9 cellular contexts compared by ENCODE assay signal in the genomic region with DNA sequence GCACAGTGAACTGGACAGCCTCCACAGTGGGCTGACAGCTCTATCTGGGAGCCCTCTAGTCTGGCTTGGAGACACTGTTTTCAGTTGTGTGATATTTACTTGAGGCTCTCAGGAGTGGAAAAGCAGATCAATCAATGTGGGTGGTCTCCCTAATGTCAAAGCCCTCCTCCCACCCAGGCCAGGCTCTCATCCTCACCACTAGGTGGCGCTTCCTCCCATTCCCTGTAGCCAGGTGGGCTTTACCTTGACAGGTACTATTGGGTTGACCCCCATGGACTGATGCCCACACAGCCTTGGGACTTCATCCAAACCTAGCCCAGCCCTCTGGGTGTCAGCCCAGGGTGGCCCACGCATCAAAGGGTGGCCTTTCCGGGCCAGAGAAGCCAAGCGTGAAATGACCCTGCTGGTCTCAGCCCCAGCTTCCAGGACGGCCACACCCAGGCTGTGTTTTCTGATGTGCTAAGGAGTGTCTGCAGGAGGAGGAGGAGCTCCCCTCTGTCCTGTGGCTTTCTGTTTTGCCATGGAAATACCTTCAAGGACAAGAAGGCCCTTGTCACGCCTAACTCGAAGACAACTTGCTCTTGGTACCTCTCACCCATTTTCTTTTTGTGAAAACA. TPM values are rescaled to one million over a fixed set of nuclear protein-coding genes. Genes with fewer than 3 reads are reported as not detected.
DNase-seq lines count a peak whose midpoint lies in the region; ATAC-seq and TF ChIP-seq lines count a peak whose summit lies in the region.
"Had no signal": no experiment of that assay in that cellular context is flagged by ENCODE, and none has a peak within 500 bp of the region (broad histone marks: within the 10 kb centered on the region; RNA-seq: fewer than 3 reads in every experiment).

No MANE protein-coding gene starts in this region.

- no peaks in the 10 kb centered on the region for H3K36me3 ChIP-seq in CD8-positive, alpha-beta memory T cell (ENCODE audit: insufficient read depth, low read length)
- H3K36me3 ChIP-seq in mucosa of descending colon (ENCODE audit: low read depth): no peaks in the 10 kb centered on the region
- H3K36me3 ChIP-seq: HAP-1 had no signal

- no peak overlapping the region for H3K27ac ChIP-seq in CD8-positive, alpha-beta memory T cell (ENCODE audit: low read depth, low read length)

- ATAC-seq in activated naive CD8-positive, alpha-beta T cell treated with anti-CD3 and anti-CD28 coated beads, Interleukin-2, amount 50 U/mL, for 24 hours: peak; percentile 43
- ATAC-seq in mucosa of descending colon: peak; percentile 70
- no peak for ATAC-seq in GM18870 (IDR thresholded peaks at IDR 0.05; ENCODE audit: unreplicated experiment)

- peaks cover 6 to 21% of the 10 kb centered on the region in 2 donors for H3K27me3 Mint-ChIP-seq in CD8-positive, alpha-beta memory T cell
- peaks cover 4% of the 10 kb centered on the region for H3K27me3 Mint-ChIP-seq in activated naive CD8-positive, alpha-beta T cell treated with anti-CD3 and anti-CD28 coated beads, Interleukin-2, amount 50 U/mL, for 24 hours
- H3K27me3 Mint-ChIP-seq in T-helper 2 cell treated with Interferon-gamma antibody and Interleukin-4, amounts not matched to agents 5 μg/mL and 100 μg/mL, for 36 hours (ENCODE audit: low read depth): peaks cover 16% of the 10 kb centered on the region

- no peaks in the 10 kb centered on the region for H3K4me1 Mint-ChIP-seq in CD8-positive, alpha-beta memory T cell
- no peaks in the 10 kb centered on the region for H3K4me1 Mint-ChIP-seq in activated naive CD8-positive, alpha-beta T cell treated with anti-CD3 and anti-CD28 coated beads, Interleukin-2, amount 50 U/mL, for 24 hours
- peaks cover 15% of the 10 kb centered on the region for H3K4me1 Mint-ChIP-seq in T-helper 2 cell treated with Interferon-gamma antibody and Interleukin-4, amounts not matched to agents 5 μg/mL and 100 μg/mL, for 36 hours (ENCODE audit: low read depth)

- H3K4me3 Mint-ChIP-seq in CD8-positive, alpha-beta memory T cell: no peak overlapping the region
- H3K4me3 Mint-ChIP-seq in activated naive CD8-positive, alpha-beta T cell treated with anti-CD3 and anti-CD28 coated beads, Interleukin-2, amount 50 U/mL, for 24 hours: no peak overlapping the region
- H3K4me3 Mint-ChIP-seq in T-helper 2 cell treated with Interferon-gamma antibody and Interleukin-4, amounts not matched to agents 5 μg/mL and 100 μg/mL, for 36 hours: no peak overlapping the region

- CTCF ChIA-PET in CD8-positive, alpha-beta memory T cell (lab: Charles Lee): interaction anchor here (0.9 to 1.9 kb wide), 3 partner anchors 29 to 1308 kb away, joined by 3 to 4 read pairs (median 3); no protein-coding TSS in a partner anchor

- H3K9me3 Mint-ChIP-seq in CD8-positive, alpha-beta memory T cell: no peaks in the 10 kb centered on the region
- no peaks in the 10 kb centered on the region for H3K9me3 Mint-ChIP-seq in activated naive CD8-positive, alpha-beta T cell treated with anti-CD3 and anti-CD28 coated beads, Interleukin-2, amount 50 U/mL, for 24 hours
- H3K9me3 Mint-ChIP-seq in T-helper 2 cell treated with Interferon-gamma antibody and Interleukin-4, amounts not matched to agents 5 μg/mL and 100 μg/mL, for 36 hours: no peaks in the 10 kb centered on the region

- DNase-seq in CD8-positive, alpha-beta memory T cell: peak in 3 of 5 donors; percentile 16 to 51 (median 17)
- peak; percentile 50 for DNase-seq in activated naive CD8-positive, alpha-beta T cell treated with anti-CD3 and anti-CD28 coated beads, Interleukin-2, amount 50 U/mL, for 24 hours
- DNase-seq in mucosa of descending colon (peak in 1 of 3 donors; percentile 34), SHP77 treated with DMSO at 0.1 percent for 48 hours (lab: John Stamatoyannopoulos, UW) (no peak), DMS153 (lab: John Stamatoyannopoulos, UW) (no peak)
- no peak for DNase-seq in T-helper 2 cell treated with Interferon-gamma antibody and Interleukin-4, amounts not matched to agents 5 μg/mL and 100 μg/mL, for 36 hours (ENCODE audit: low spot score)

- H3K27me3 ChIP-seq in CD8-positive, alpha-beta memory T cell (ENCODE audit: insufficient read depth, low read length, poor library complexity, severe bottlenecking): no peaks in the 10 kb centered on the region

- no peaks in the 10 kb centered on the region for H3K4me1 ChIP-seq in CD8-positive, alpha-beta memory T cell (ENCODE audit: insufficient read depth, low read length)
- H3K4me1 ChIP-seq in mucosa of descending colon (ENCODE audit: low read depth): peaks cover 4% of the 10 kb centered on the region
- H3K4me1 ChIP-seq: HAP-1 had no signal

- no peak overlapping the region for H3K4me3 ChIP-seq in CD8-positive, alpha-beta memory T cell (ENCODE audit: low read length)
- no peak overlapping the region for H3K4me3 ChIP-seq in mucosa of descending colon
- H3K4me3 ChIP-seq: HAP-1 had no signal

- no peak overlapping the region for H3K27ac Mint-ChIP-seq in CD8-positive, alpha-beta memory T cell
- H3K27ac Mint-ChIP-seq in activated naive CD8-positive, alpha-beta T cell treated with anti-CD3 and anti-CD28 coated beads, Interleukin-2, amount 50 U/mL, for 24 hours: no peak overlapping the region
- H3K27ac Mint-ChIP-seq in T-helper 2 cell treated with Interferon-gamma antibody and Interleukin-4, amounts not matched to agents 5 μg/mL and 100 μg/mL, for 36 hours: no peak overlapping the region

- TF ChIP-seq CTCF in LNCAP (IDR thresholded peaks at IDR 0.05) (peak; percentile 67), mucosa of descending colon (IDR thresholded peaks at IDR 0.05) (peak; percentile 20)

- no peaks in the 10 kb centered on the region for H3K9me3 ChIP-seq in CD8-positive, alpha-beta memory T cell (ENCODE audit: low read length)
- no peaks in the 10 kb centered on the region for H3K9me3 ChIP-seq in mucosa of descending colon
- H3K9me3 ChIP-seq: HAP-1 had no signal

- intact Hi-C loops in mucosa of descending colon (cut with DNase I, micrococcal nuclease): no loop called here

- no peaks in the 10 kb centered on the region for H3K36me3 Mint-ChIP-seq in CD8-positive, alpha-beta memory T cell
- no peaks in the 10 kb centered on the region for H3K36me3 Mint-ChIP-seq in activated naive CD8-positive, alpha-beta T cell treated with anti-CD3 and anti-CD28 coated beads, Interleukin-2, amount 50 U/mL, for 24 hours (ENCODE audit: low read depth)
- H3K36me3 Mint-ChIP-seq in T-helper 2 cell treated with Interferon-gamma antibody and Interleukin-4, amounts not matched to agents 5 μg/mL and 100 μg/mL, for 36 hours (ENCODE audit: low read depth): no peaks in the 10 kb centered on the region

- POLR2A ChIA-PET in CD8-positive, alpha-beta memory T cell (lab: Charles Lee): no interaction called here

RNA-seq across cellular contexts. Expression of a gene that starts 54.0 kb away (rescaled TPM):
- total RNA-seq in CD8-positive, alpha-beta memory T cell: under 1 TPM; 0.37 to 0.44 TPM
- 0.08 TPM for polyA plus RNA-seq in CD8-positive, alpha-beta memory T cell
- 1 to 10 TPM in 2 of 3 donors, under 1 TPM in 1; 0.96 to 4.8 (median 3.0) TPM for total RNA-seq in mucosa of descending colon

Comparison
In these comparisons a context has a peak if more than half of its experiments do, and no peak if none do; other contexts are left out.
1. DNase-seq: peak in CD8-positive, alpha-beta memory T cell (3 of 5) and activated naive CD8-positive, alpha-beta T cell treated with anti-CD3 and anti-CD28 coated beads, Interleukin-2, amount 50 U/mL, for 24 hours (single experiment); none in T-helper 2 cell treated with Interferon-gamma antibody and Interleukin-4, amounts not matched to agents 5 μg/mL and 100 μg/mL, for 36 hours (single experiment), SHP77 treated with DMSO at 0.1 percent for 48 hours (single experiment) and DMS153 (single experiment).